Comparison of ENCODE assay signal across 8 cellular contexts in the genomic region with DNA sequence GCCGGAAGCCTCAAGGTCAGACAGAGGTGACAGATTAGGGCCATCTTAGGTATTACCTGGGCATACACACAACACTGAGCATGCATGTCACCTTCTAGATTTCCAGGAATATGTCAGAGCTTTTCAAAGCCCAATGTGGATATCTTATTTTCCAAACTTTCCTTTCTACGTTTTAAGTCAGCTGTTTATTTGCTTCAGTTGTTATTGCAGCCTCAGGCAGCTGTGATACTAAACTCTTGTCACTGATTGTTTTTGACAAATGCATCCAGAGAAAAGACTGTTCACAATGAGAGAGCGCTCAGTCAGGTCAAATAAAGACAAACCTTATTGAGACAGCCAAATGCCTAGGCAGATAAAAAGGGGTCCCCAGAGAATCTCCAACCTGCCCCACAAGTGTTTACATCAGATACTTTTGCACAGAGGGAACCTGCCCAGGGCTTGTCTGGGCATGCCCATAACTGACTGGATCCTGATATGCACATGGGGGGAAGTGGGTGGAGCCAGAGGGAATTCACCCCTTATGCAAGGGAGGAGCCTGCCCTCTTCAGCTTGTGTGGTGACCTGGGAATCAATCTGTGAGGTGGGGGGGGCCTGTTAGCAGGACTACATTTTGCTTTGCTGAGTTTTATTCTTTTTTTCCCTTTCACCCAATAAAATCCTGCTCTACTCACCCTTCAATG. TPM values are rescaled to one million over a fixed set of nuclear protein-coding genes. Genes with fewer than 3 reads are reported as not detected.
DNase-seq lines count a peak whose midpoint lies in the region; ATAC-seq lines count a peak whose summit lies in the region.

No MANE protein-coding gene starts in this region.

- 98 to 100% methylated on average over 2 to 3 of the region's 3 CpGs for WGBS in mesodermal cell (ENCODE audit: insufficient coverage in 2 of 2), 2 experiments

- peaks cover 18% of the 10 kb centered on the region for H3K4me1 Mint-ChIP-seq in T-helper 1 cell treated with Interleukin-12 subunit alpha and Interleukin-12 subunit beta and Interleukin-4 antibody, amounts not matched to agents 30 μg/mL and 1 μg/mL, for 36 hours (ENCODE audit: low read depth)

- H3K4me3 ChIP-seq in mesodermal cell (ENCODE audit: extremely low read depth, insufficient read depth, low read length, poor library complexity, severe bottlenecking) = no peak overlapping the region

- H3K27ac Mint-ChIP-seq in T-helper 1 cell treated with Interleukin-12 subunit alpha and Interleukin-12 subunit beta and Interleukin-4 antibody, amounts not matched to agents 30 μg/mL and 1 μg/mL, for 36 hours = peak overlapping the region; percentile 77

- H3K9me3 ChIP-seq in mesodermal cell (ENCODE audit: control insufficient read depth, low read length) = peaks cover 54% of the 10 kb centered on the region

- peaks cover 75% of the 10 kb centered on the region for H3K36me3 ChIP-seq in mesodermal cell (ENCODE audit: control insufficient read depth, insufficient read depth, low read length)

- peak overlapping the region; percentile 34 for H3K27ac ChIP-seq in mesodermal cell (ENCODE audit: low read depth, low read length, severe bottlenecking)

- ATAC-seq in HG03159 (IDR thresholded peaks at IDR 0.05; ENCODE audit: unreplicated experiment) = peak; percentile 54
- ATAC-seq in GM18873 (IDR thresholded peaks at IDR 0.05; ENCODE audit: low FRiP score, unreplicated experiment) = no peak

- peaks cover 25% of the 10 kb centered on the region for H3K9me3 Mint-ChIP-seq in T-helper 1 cell treated with Interleukin-12 subunit alpha and Interleukin-12 subunit beta and Interleukin-4 antibody, amounts not matched to agents 30 μg/mL and 1 μg/mL, for 36 hours

- no peaks in the 10 kb centered on the region for H3K27me3 Mint-ChIP-seq in T-helper 1 cell treated with Interleukin-12 subunit alpha and Interleukin-12 subunit beta and Interleukin-4 antibody, amounts not matched to agents 30 μg/mL and 1 μg/mL, for 36 hours (ENCODE audit: low read depth)

- H3K4me3 Mint-ChIP-seq in T-helper 1 cell treated with Interleukin-12 subunit alpha and Interleukin-12 subunit beta and Interleukin-4 antibody, amounts not matched to agents 30 μg/mL and 1 μg/mL, for 36 hours = no peak overlapping the region

- peak; percentile 13 for DNase-seq in activated CD4-positive, alpha-beta T cell treated with anti-CD3 and anti-CD28 coated beads for 48 hours
- DNase-seq in activated CD4-positive, alpha-beta T cell treated with anti-CD3 and anti-CD28 coated beads for 1 hour = no peak
- DNase-seq in cortex of kidney (lab: John Stamatoyannopoulos, UW) (no peak), NCI-H1417 treated with DMSO at 0.1 percent for 48 hours (lab: John Stamatoyannopoulos, UW) (no peak)

- no peaks in the 10 kb centered on the region for H3K4me1 ChIP-seq in mesodermal cell (ENCODE audit: control insufficient read depth, insufficient read depth, low read length, poor library complexity, severe bottlenecking)

- H3K36me3 Mint-ChIP-seq in T-helper 1 cell treated with Interleukin-12 subunit alpha and Interleukin-12 subunit beta and Interleukin-4 antibody, amounts not matched to agents 30 μg/mL and 1 μg/mL, for 36 hours (ENCODE audit: low read depth) = peaks cover 55% of the 10 kb centered on the region

RNA-seq across cellular contexts. Expression of gene MED4, which starts 28.5 kb away (rescaled TPM):
- polyA plus RNA-seq in mesodermal cell (2013, experiment 1 of 2) = 50.0 TPM
- polyA plus RNA-seq in mesodermal cell (2013, experiment 2 of 2) = 58.7 TPM

RNA-seq across cellular contexts. Expression of gene NUDT15, which starts 28.9 kb away (rescaled TPM):
- 21.9 TPM for polyA plus RNA-seq in mesodermal cell (2013, experiment 1 of 2)
- 23.5 TPM for polyA plus RNA-seq in mesodermal cell (2013, experiment 2 of 2)
